In the genomic region with DNA sequence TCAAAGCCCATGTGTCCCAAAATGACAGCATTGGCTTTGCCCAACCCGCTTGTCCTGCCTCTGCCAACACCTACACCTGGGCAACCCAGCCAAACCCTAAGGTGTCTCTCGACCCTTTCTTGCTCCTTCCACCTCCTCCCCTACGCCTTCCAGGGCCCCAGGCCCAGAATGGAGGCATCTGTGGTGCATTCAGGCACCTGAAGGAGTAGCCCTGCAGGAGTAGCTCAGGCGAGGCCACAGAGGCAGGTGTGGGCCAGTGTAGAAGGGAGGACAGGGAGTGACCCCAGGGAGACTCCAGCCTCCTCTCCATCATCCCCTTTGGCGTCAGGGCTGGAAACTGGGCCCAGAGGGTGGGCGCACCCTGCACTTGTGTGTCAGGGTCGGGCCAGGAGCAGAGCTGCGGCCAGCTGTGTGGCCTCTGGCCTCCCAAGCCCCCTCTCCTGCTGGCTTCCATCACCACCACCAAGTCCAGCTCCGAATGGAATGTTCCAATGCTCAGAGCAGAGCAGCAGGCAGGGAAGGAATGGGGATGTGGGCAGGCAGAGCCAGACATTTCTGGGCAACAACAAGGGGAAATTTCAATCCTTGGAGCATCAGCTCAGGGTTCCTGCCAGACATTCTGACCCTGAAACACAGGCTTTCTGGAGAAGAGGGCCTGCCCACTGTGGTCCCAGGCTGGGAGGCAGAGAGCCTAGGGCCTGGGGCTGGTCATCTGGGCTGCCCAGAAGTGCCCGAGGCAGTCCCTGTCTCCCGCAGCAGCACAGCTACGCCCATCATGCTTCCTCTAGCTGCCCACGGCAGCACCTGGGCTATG, we compare ENCODE assay signal across 10 cellular contexts. TPM values are rescaled to one million over a fixed set of nuclear protein-coding genes. Genes with fewer than 3 reads are reported as not detected.
A peak's percentile ranks its signal among the peaks of the same experiment; 100 is the strongest.
DNase-seq lines count a peak whose midpoint lies in the region; TF ChIP-seq lines count a peak whose summit lies in the region.
"Had no signal": no experiment of that assay in that cellular context is flagged by ENCODE, and none has a peak within 500 bp of the region (broad histone marks: within the 10 kb centered on the region; RNA-seq: fewer than 3 reads in every experiment).

No MANE protein-coding gene starts in this region.

- DNase-seq in AG20443 (ENCODE audit: low spot score) (peak; percentile 66), dorsolateral prefrontal cortex (peak in 1 of 10 donors; percentile 40), osteoblast (ENCODE audit: insufficient read length, low spot score, missing footprints) (peak; percentile 91), COLO829 (ENCODE audit: low spot score) (no peak), CD1c-positive myeloid dendritic cell (ENCODE audit: extremely low spot score) (no peak), NCI-H446 treated with DMSO at 0.1 percent for 48 hours (lab: John Stamatoyannopoulos, UW) (no peak)
- no peak for DNase-seq in activated CD4-positive, alpha-beta T cell treated with anti-CD3 and anti-CD28 coated beads, Interleukin-2, amount 50 U/mL, for 1 hour
- DNase-seq: adrenal gland, MM.1S had no signal

- H3K27ac ChIP-seq in dorsolateral prefrontal cortex, result peak overlapping the region; percentile 84 to 100 (median 98)
- no peak overlapping the region for H3K27ac ChIP-seq in osteoblast (ENCODE audit: low read depth, low read length)
- H3K27ac ChIP-seq: adrenal gland had no signal

- TF ChIP-seq CTCF in Loucy (conservative IDR thresholded peaks at IDR 0.05; ENCODE audit: low read length) (no peak), dorsolateral prefrontal cortex (IDR thresholded peaks at IDR 0.05 in 54 of 56, conservative IDR thresholded peaks at IDR 0.05 in 2 of 56; ENCODE audit: low read depth in 1 of 56, partially characterized antibody in 56 of 56) (no peak), osteoblast (IDR thresholded peaks at IDR 0.05; ENCODE audit: extremely low read depth, low read depth, low read length) (no peak)

- no peaks in the 10 kb centered on the region for H3K9me2 ChIP-seq in Loucy (replicated peaks; ENCODE audit: low read depth, low read length)

- H2AFZ ChIP-seq in Loucy (ENCODE audit: low read length) (no peak overlapping the region), osteoblast (ENCODE audit: low read length) (peak overlapping the region; percentile 6)

- H3K4me3 ChIP-seq in Loucy (ENCODE audit: low read length, poor library complexity, severe bottlenecking) (no peak overlapping the region), dorsolateral prefrontal cortex (no peak overlapping the region), osteoblast (ENCODE audit: insufficient read depth, low read length) (no peak overlapping the region)
- H3K4me3 ChIP-seq: adrenal gland had no signal

- H3K4me2 ChIP-seq in Loucy (ENCODE audit: low read depth, low read length, poor library complexity, severe bottlenecking), result peak overlapping the region; percentile 69
- no peak overlapping the region for H3K4me2 ChIP-seq in osteoblast (ENCODE audit: insufficient read depth, low read length)

- H3K9me3 ChIP-seq in Loucy (ENCODE audit: insufficient read depth, low read depth, low read length), result no peaks in the 10 kb centered on the region
- H3K9me3 ChIP-seq in osteoblast (ENCODE audit: low read depth, low read length), result no peaks in the 10 kb centered on the region
- H3K9me3 ChIP-seq: adrenal gland had no signal

- peak overlapping the region; percentile 69 for H3K9ac ChIP-seq in Loucy (ENCODE audit: low read depth, low read length, poor library complexity, severe bottlenecking)

- H3K36me3 ChIP-seq in Loucy (ENCODE audit: insufficient read depth, low read length) (peaks cover 4% of the 10 kb centered on the region; the same call in 1 of the 2 replicates), osteoblast (ENCODE audit: insufficient read depth, low read length) (no peaks in the 10 kb centered on the region)
- H3K36me3 ChIP-seq: adrenal gland had no signal

- H4K20me1 ChIP-seq in Loucy (ENCODE audit: insufficient read depth, low read length, poor library complexity, severe bottlenecking) (no peaks in the 10 kb centered on the region), osteoblast (ENCODE audit: insufficient read depth, low read length) (peaks cover 8% of the 10 kb centered on the region)

- H3K4me1 ChIP-seq in Loucy (ENCODE audit: insufficient read depth, low read length, poor library complexity, severe bottlenecking) (peaks cover 35% of the 10 kb centered on the region), osteoblast (ENCODE audit: insufficient read depth, low read length) (peaks cover 36% of the 10 kb centered on the region)
- H3K4me1 ChIP-seq: adrenal gland had no signal

- intact Hi-C loops in dorsolateral prefrontal cortex (cut with DNase I), result no loop called here

- no peaks in the 10 kb centered on the region for H3K27me3 ChIP-seq in Loucy (ENCODE audit: insufficient read depth, low read length, poor library complexity, severe bottlenecking)
- no peaks in the 10 kb centered on the region for H3K27me3 ChIP-seq in dorsolateral prefrontal cortex
- no peaks in the 10 kb centered on the region for H3K27me3 ChIP-seq in osteoblast (ENCODE audit: insufficient read depth, low read length)
- H3K27me3 ChIP-seq: adrenal gland had no signal

- no peaks in the 10 kb centered on the region; the same call in 1 of the 2 replicates for H3K79me2 ChIP-seq in Loucy (ENCODE audit: insufficient read depth, low read length)
- H3K79me2 ChIP-seq in osteoblast (ENCODE audit: insufficient read depth, low read length), result no peaks in the 10 kb centered on the region

- H3F3A ChIP-seq in Loucy (ENCODE audit: low read depth), result no peaks in the 10 kb centered on the region

RNA-seq across cellular contexts. Expression of gene PLEKHF1, which starts 16.4 kb away (rescaled TPM):
- total RNA-seq in dorsolateral prefrontal cortex (10 to 100 TPM in 32 of 120 experiments, 1 to 10 TPM in 88; 3.7 to 27.9 (median 8.5) TPM), osteoblast (86.9 and 106 TPM in 2 replicates)

RNA-seq across cellular contexts. Expression of gene C19orf12, which starts 33.4 kb away (rescaled TPM):
- total RNA-seq in dorsolateral prefrontal cortex (10 to 100 TPM; 35.8 to 75.4 (median 58.2) TPM), osteoblast (48.5 and 52.7 TPM in 2 replicates)

Comparison
In these comparisons a context has a peak if more than half of its experiments do, and no peak if none do; other contexts are left out.
1. DNase-seq: peak in AG20443 (single experiment) and osteoblast (single experiment); none in COLO829 (single experiment), CD1c-positive myeloid dendritic cell (single experiment), activated CD4-positive, alpha-beta T cell treated with anti-CD3 and anti-CD28 coated beads, Interleukin-2, amount 50 U/mL, for 1 hour (single experiment) and NCI-H446 treated with DMSO at 0.1 percent for 48 hours (single experiment).